ENCODE assay signal across 9 cellular contexts in genomic region chr4:70505152-70505748, GRCh38. TPM values are rescaled to one million over a fixed set of nuclear protein-coding genes. Genes with fewer than 3 reads are reported as not detected.
DNase-seq lines count a peak whose midpoint lies in the region; ATAC-seq and TF ChIP-seq lines count a peak whose summit lies in the region.
"Had no signal": no experiment of that assay in that cellular context is flagged by ENCODE, and none has a peak within 500 bp of the region (broad histone marks: within the 10 kb centered on the region; RNA-seq: fewer than 3 reads in every experiment).

No MANE protein-coding gene starts in this region.

- no peak overlapping the region for H3K27ac ChIP-seq in thyroid gland

- peak; percentile 48 for DNase-seq in CD1c-positive myeloid dendritic cell (ENCODE audit: extremely low spot score)
- peak; percentile 25 for DNase-seq in NCI-H82 treated with DMSO at 0.1 percent for 48 hours (lab: John Stamatoyannopoulos, UW; ENCODE audit: unreplicated experiment)
- peak; percentile 25 for DNase-seq in activated T-cell treated with anti-CD3 and anti-CD28 coated beads for 4 hours
- DNase-seq in fibroblast of gingiva (ENCODE audit: low read depth): peak; percentile 33
- peak; percentile 68 for DNase-seq in neural crest cell (ENCODE audit: low read depth, low spot score)
- peak; percentile 59 to 72 for DNase-seq in thyroid gland

- ATAC-seq in GM18873 (IDR thresholded peaks at IDR 0.05; ENCODE audit: low FRiP score, unreplicated experiment): peak; percentile 84
- peak; percentile 96 for ATAC-seq in HG03095 (IDR thresholded peaks at IDR 0.05; ENCODE audit: unreplicated experiment)

- no peak for TF ChIP-seq POLR2A in thyroid gland (IDR thresholded peaks at IDR 0.05)

- H3K4me1 ChIP-seq in thyroid gland: no peaks in the 10 kb centered on the region

- no peak overlapping the region for H3K27ac Mint-ChIP-seq in neural crest cell (ENCODE audit: unreplicated experiment)

- H3K4me3 ChIP-seq in thyroid gland (replicated peaks in 1 of 3): no peak overlapping the region

- WGBS in thyroid gland, 2 donors: 5 to 7% methylated on average over 7 of the region's 7 CpGs

- H3K4me1 Mint-ChIP-seq in neural crest cell: no peaks in the 10 kb centered on the region

- no peaks in the 10 kb centered on the region for H3K36me3 Mint-ChIP-seq in neural crest cell (ENCODE audit: low read depth)

- H3K9me3 ChIP-seq in thyroid gland: no peaks in the 10 kb centered on the region

- H3K27me3 ChIP-seq in thyroid gland: no peaks in the 10 kb centered on the region

- H3K27me3 Mint-ChIP-seq in neural crest cell (ENCODE audit: low read depth): peaks cover 11% of the 10 kb centered on the region

- peak; percentile 95 for TF ChIP-seq CTCF in neural crest cell (conservative IDR thresholded peaks at IDR 0.05)
- TF ChIP-seq CTCF in thyroid gland (IDR thresholded peaks at IDR 0.05): peak; percentile 66 to 95 (median 82)

- intact Hi-C loops in thyroid gland (cut with DNase I): loop anchor here (10.0 kb wide), 1 partner anchor 610 kb away; no protein-coding TSS in a partner anchor

- no peaks in the 10 kb centered on the region for H3K36me3 ChIP-seq in thyroid gland

- no peak overlapping the region for H3K4me3 Mint-ChIP-seq in neural crest cell

- no peaks in the 10 kb centered on the region for H3K9me3 Mint-ChIP-seq in neural crest cell

RNA-seq across cellular contexts. Expression of gene AMTN, which starts 13.1 kb away (rescaled TPM):
- not detected in 2 replicates for total RNA-seq in neural crest cell
- not detected for total RNA-seq in thyroid gland
- total RNA-seq: activated CD8-positive, alpha-beta memory T cell treated with anti-CD3 and anti-CD28 coated beads for 36 hours had no signal

RNA-seq across cellular contexts. Expression of gene MUC7, which starts 33.3 kb away (rescaled TPM):
- total RNA-seq in neural crest cell: not detected in 2 replicates
- not detected for total RNA-seq in thyroid gland
- total RNA-seq: activated CD8-positive, alpha-beta memory T cell treated with anti-CD3 and anti-CD28 coated beads for 36 hours had no signal
